20 cellular contexts compared by ENCODE assay signal in genomic region chr12:120381752-120382419, GRCh38. TPM values are rescaled to one million over a fixed set of nuclear protein-coding genes. Genes with fewer than 3 reads are reported as not detected.
A peak's percentile ranks its signal among the peaks of the same experiment; 100 is the strongest.
DNase-seq lines count a peak whose midpoint lies in the region; ATAC-seq and TF ChIP-seq lines count a peak whose summit lies in the region.
"Had no signal": no experiment of that assay in that cellular context is flagged by ENCODE, and none has a peak within 500 bp of the region (broad histone marks: within the 10 kb centered on the region; RNA-seq: fewer than 3 reads in every experiment).

No MANE protein-coding gene starts in this region.

- no peak for ATAC-seq in HG03039 (IDR thresholded peaks at IDR 0.05; ENCODE audit: unreplicated experiment)

- DNase-seq in brain microvascular endothelial cell (peak; percentile 47), right atrium auricular region (ENCODE audit: low spot score) (no peak), DMS79 treated with DMSO at 0.1 percent for 48 hours (lab: John Stamatoyannopoulos, UW) (no peak), C1 segment of cervical spinal cord (lab: John Stamatoyannopoulos, UW) (no peak)
- no peak for DNase-seq in activated CD4-positive, alpha-beta T cell treated with anti-CD3 and anti-CD28 coated beads for 1 hour
- DNase-seq: activated CD4-positive, CD25-positive, alpha-beta regulatory T cell treated with anti-CD3 and anti-CD28 coated beads, Interleukin-2, amount 50 U/mL, for 72 hours; activated effector memory CD4-positive, alpha-beta T cell treated with anti-CD3 and anti-CD28 coated beads, Interleukin-2, amount 50 U/mL, for 16 hours; hypothalamus; kidney glomerular epithelial cell; NCI-H1436 treated with DMSO at 0.1 percent for 48 hours; NCI-H345; NK-92 treated with Interleukin-12 subunit alpha and Interleukin-12 subunit beta, amount 100 ng/mL, for 24 hours; SHP77 treated with DMSO at 0.1 percent for 48 hours; stimulated activated CD4-positive, alpha-beta T cell treated with anti-CD3 and anti-CD28 coated beads, Interleukin-15, amount 100 ng/mL, for 24 hours; stimulated activated naive CD4-positive, alpha-beta T cell treated with Interleukin-2 at 50 U/mL for 16 hours had no signal

- H2AFZ ChIP-seq in parathyroid adenoma: peak overlapping the region; percentile 33

- H3K36me3 ChIP-seq in HUES48 (ENCODE audit: control insufficient read depth, insufficient read depth, low read length) (no peaks in the 10 kb centered on the region), brain microvascular endothelial cell (replicated peaks) (no peaks in the 10 kb centered on the region), right atrium auricular region (no peaks in the 10 kb centered on the region), parathyroid adenoma (ENCODE audit: control insufficient read depth, insufficient read depth, low read length) (no peaks in the 10 kb centered on the region)
- H3K36me3 ChIP-seq: BLaER1, prostate gland had no signal

- H3K79me2 ChIP-seq in parathyroid adenoma: no peaks in the 10 kb centered on the region

- H3K27ac ChIP-seq in HUES48 (ENCODE audit: low read depth, low read length) (peak overlapping the region; percentile 21), brain microvascular endothelial cell (no peak overlapping the region), right atrium auricular region (peak overlapping the region; percentile 57 to 65), parathyroid adenoma (no peak overlapping the region)
- H3K27ac ChIP-seq: BLaER1, prostate gland had no signal

- no peak for TF ChIP-seq CTCF in brain microvascular endothelial cell (IDR thresholded peaks at IDR 0.05; ENCODE audit: low read depth, low read length, missing control alignments)
- no peak for TF ChIP-seq CTCF in right atrium auricular region (IDR thresholded peaks at IDR 0.05)
- TF ChIP-seq CTCF in parathyroid adenoma (IDR thresholded peaks at IDR 0.05): no peak

- in situ Hi-C loops in brain microvascular endothelial cell (cut with HindIII; ENCODE audit: low pct_ligation_motif_present, low sequenced_read_pairs): no loop called here

- H3K9ac ChIP-seq in HUES48 (ENCODE audit: low read depth, low read length): no peak overlapping the region
- H3K9ac ChIP-seq in parathyroid adenoma: no peak overlapping the region
- H3K9ac ChIP-seq: BLaER1 had no signal

- H3K4me3 ChIP-seq in HUES48 (ENCODE audit: low read depth, low read length) (no peak overlapping the region), brain microvascular endothelial cell (ENCODE audit: low read depth, low read length) (no peak overlapping the region), right atrium auricular region (no peak overlapping the region), parathyroid adenoma (ENCODE audit: low read depth, low read length) (no peak overlapping the region)
- H3K4me3 ChIP-seq: BLaER1, prostate gland had no signal

- H3K4me1 ChIP-seq in HUES48 (ENCODE audit: control insufficient read depth, insufficient read depth, low read length) (no peaks in the 10 kb centered on the region), right atrium auricular region (peaks cover 0 to 13% of the 10 kb centered on the region in 2 donors), parathyroid adenoma (no peaks in the 10 kb centered on the region)
- H3K4me1 ChIP-seq: prostate gland had no signal

- H3K27me3 ChIP-seq in HUES48 (ENCODE audit: control insufficient read depth, insufficient read depth, low read length) (no peaks in the 10 kb centered on the region), brain microvascular endothelial cell (replicated peaks) (no peaks in the 10 kb centered on the region), right atrium auricular region (no peaks in the 10 kb centered on the region), parathyroid adenoma (ENCODE audit: control insufficient read depth, insufficient read depth, low read length) (no peaks in the 10 kb centered on the region)
- H3K27me3 ChIP-seq: BLaER1 had no signal

- H3K4me2 ChIP-seq in parathyroid adenoma (ENCODE audit: low read length): no peak overlapping the region
- H3K4me2 ChIP-seq: BLaER1 had no signal

- H3K9me3 ChIP-seq in HUES48 (ENCODE audit: control insufficient read depth, insufficient read depth, low read length) (no peaks in the 10 kb centered on the region), right atrium auricular region (no peaks in the 10 kb centered on the region), parathyroid adenoma (ENCODE audit: control insufficient read depth, low read length) (no peaks in the 10 kb centered on the region)
- H3K9me3 ChIP-seq: BLaER1, prostate gland had no signal

RNA-seq across cellular contexts. Expression of gene MSI1, which starts 12.9 kb away (rescaled TPM):
- 1 to 10 TPM in 1 of 2 donors, under 1 TPM in 1; 0.93 to 2.9 TPM for total RNA-seq in right atrium auricular region

RNA-seq across cellular contexts. Expression of gene PLA2G1B, which starts 54.3 kb away (rescaled TPM):
- total RNA-seq in right atrium auricular region: not detected
- total RNA-seq: prostate gland had no signal

RNA-seq across cellular contexts. Expression of gene COX6A1, which starts 56.0 kb away (rescaled TPM):
- 100 to 1,000 TPM; 190 to 291 TPM for total RNA-seq in right atrium auricular region

Comparison
In these comparisons a context has a peak if more than half of its experiments do, and no peak if none do; other contexts are left out.
1. H3K27ac ChIP-seq: peak in HUES48 (single experiment) and right atrium auricular region (2 of 2); none in brain microvascular endothelial cell (single experiment) and parathyroid adenoma (single experiment).